ENCODE assay signal across 12 cellular contexts in the genomic region with DNA sequence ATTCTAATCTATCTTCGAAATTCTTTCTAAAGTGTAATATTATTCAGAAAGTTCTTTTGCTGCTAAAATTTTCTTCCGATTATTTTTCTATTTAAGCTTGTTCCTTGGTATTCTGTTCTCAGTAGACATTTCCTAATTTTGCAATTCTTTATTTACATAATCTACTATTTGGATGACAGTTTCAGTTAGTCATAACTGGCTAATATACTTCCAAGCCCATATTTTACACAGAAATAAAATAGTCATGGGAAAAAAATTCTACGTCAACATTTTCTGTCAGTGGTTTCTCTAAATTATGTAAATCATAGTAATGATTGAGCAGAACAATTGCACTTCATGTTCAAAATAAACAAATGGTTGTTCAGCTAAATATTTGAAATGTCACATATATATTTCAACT.
"Had no signal": no experiment of that assay in that cellular context is flagged by ENCODE, and none has a peak within 500 bp of the region (broad histone marks: within the 10 kb centered on the region; RNA-seq: fewer than 3 reads in every experiment).

No MANE protein-coding gene starts in this region.

- DNase-seq: activated CD4-positive, alpha-beta T cell treated with anti-CD3 and anti-CD28 coated beads, Interleukin-2, amount 10 ng/mL, durations not matched to agents 7 days and 5 days; activated CD4-positive, CD25-positive, alpha-beta regulatory T cell; amygdala; brain microvascular endothelial cell; esophagus squamous epithelium; head of caudate nucleus; mammary epithelial cell; naive thymus-derived CD4-positive, alpha-beta T cell; stimulated activated CD4-positive, alpha-beta T cell treated with anti-CD3 and anti-CD28 coated beads, Interleukin-15, amount 100 ng/mL, for 24 hours; stomach; thyroid gland had no signal

- ATAC-seq: left lobe of liver; naive thymus-derived CD4-positive, alpha-beta T cell had no signal

- H3K4me3 ChIP-seq: esophagus squamous epithelium, stomach, thyroid gland had no signal
